ENCODE assay signal across 8 cellular contexts in genomic region chr17:1730345-1731193, GRCh38. TPM values are rescaled to one million over a fixed set of nuclear protein-coding genes. Genes with fewer than 3 reads are reported as not detected.
DNase-seq lines count a peak whose midpoint lies in the region; ATAC-seq and TF ChIP-seq lines count a peak whose summit lies in the region.

No MANE protein-coding gene starts in this region.

- peaks cover 0 to 53% (median 17%) of the 10 kb centered on the region in 9 donors for H3K4me1 ChIP-seq in heart right ventricle

- no peak overlapping the region for H3K27ac Mint-ChIP-seq in activated naive CD8-positive, alpha-beta T cell treated with anti-CD3 and anti-CD28 coated beads, Interleukin-2, amount 50 U/mL, for 24 hours

- H3K4me3 ChIP-seq in heart right ventricle (peak overlapping the region in 8 of 10 donors; percentile 4 to 36 (median 26)), skeletal muscle cell (ENCODE audit: low read depth, low read length) (no peak overlapping the region)

- peaks cover 0 to 96% (median 12%) of the 10 kb centered on the region in 9 donors for H3K36me3 ChIP-seq in heart right ventricle

- intact Hi-C loops in heart right ventricle (cut with DNase I): loop anchor here in 1 of 10 donors (10.0 kb wide), 1 partner anchor 134 kb away; no protein-coding TSS in a partner anchor

- H3K27ac ChIP-seq in heart right ventricle: peak overlapping the region; percentile 51 to 93 (median 88)

- H3K4me1 Mint-ChIP-seq in activated naive CD8-positive, alpha-beta T cell treated with anti-CD3 and anti-CD28 coated beads, Interleukin-2, amount 50 U/mL, for 24 hours: peaks cover 10% of the 10 kb centered on the region

- H3K9me3 Mint-ChIP-seq in activated naive CD8-positive, alpha-beta T cell treated with anti-CD3 and anti-CD28 coated beads, Interleukin-2, amount 50 U/mL, for 24 hours: no peaks in the 10 kb centered on the region

- H3K9me3 ChIP-seq in heart right ventricle: no peaks in the 10 kb centered on the region

- H3K36me3 Mint-ChIP-seq in activated naive CD8-positive, alpha-beta T cell treated with anti-CD3 and anti-CD28 coated beads, Interleukin-2, amount 50 U/mL, for 24 hours (ENCODE audit: low read depth): peaks cover 5% of the 10 kb centered on the region

- no peaks in the 10 kb centered on the region for H3K27me3 ChIP-seq in heart right ventricle

- peak; percentile 94 for DNase-seq in ELR (ENCODE audit: low read depth)
- no peak for DNase-seq in activated naive CD8-positive, alpha-beta T cell treated with anti-CD3 and anti-CD28 coated beads, Interleukin-2, amount 50 U/mL, for 24 hours
- peak; percentile 86 to 88 for DNase-seq in heart right ventricle
- peak; percentile 81 for DNase-seq in skeletal muscle cell (ENCODE audit: low read depth)
- no peak for DNase-seq in occipital lobe (lab: John Stamatoyannopoulos, UW)
- no peak for DNase-seq in stimulated activated naive CD4-positive, alpha-beta T cell (lab: John Stamatoyannopoulos, UW)
- no peak for DNase-seq in NCI-H526 treated with DMSO at 0.1 percent for 48 hours (lab: John Stamatoyannopoulos, UW)

- peak; percentile 15 for ATAC-seq in activated naive CD8-positive, alpha-beta T cell treated with anti-CD3 and anti-CD28 coated beads, Interleukin-2, amount 50 U/mL, for 24 hours
- ATAC-seq in heart right ventricle (peak; percentile 59 to 88 (median 84)), HG03571 (IDR thresholded peaks at IDR 0.05; ENCODE audit: unreplicated experiment) (no peak)

- H3K4me3 Mint-ChIP-seq in activated naive CD8-positive, alpha-beta T cell treated with anti-CD3 and anti-CD28 coated beads, Interleukin-2, amount 50 U/mL, for 24 hours: no peak overlapping the region

- H3K27me3 Mint-ChIP-seq in activated naive CD8-positive, alpha-beta T cell treated with anti-CD3 and anti-CD28 coated beads, Interleukin-2, amount 50 U/mL, for 24 hours: no peaks in the 10 kb centered on the region

- no peak for TF ChIP-seq CTCF in heart right ventricle (IDR thresholded peaks at IDR 0.05)

- 73 to 75% methylated on average over 40 of the region's 40 CpGs for WGBS in heart right ventricle, 2 donors

RNA-seq across cellular contexts. Expression of gene WDR81, which starts 6.1 kb away (rescaled TPM):
- total RNA-seq in heart right ventricle (10 to 100 TPM in 4 of 10 donors, 1 to 10 TPM in 6; 7.7 to 16.9 (median 9.2) TPM), occipital lobe (10.8 TPM)
- 10 to 100 TPM in 1 of 2 donors, 1 to 10 TPM in 1; 8.5 to 14.9 TPM for polyA plus RNA-seq in heart right ventricle

RNA-seq across cellular contexts. Expression of gene SERPINF2, which starts 12.1 kb away (rescaled TPM):
- total RNA-seq in heart right ventricle (1 to 10 TPM in 3 of 10 donors, under 1 TPM in 5, not detected in 2; 0.18 to 1.3 (median 0.41) TPM), occipital lobe (0.16 TPM)
- 1 to 10 TPM; 2.0 to 2.8 TPM for polyA plus RNA-seq in heart right ventricle

RNA-seq across cellular contexts. Expression of gene TLCD2, which starts 20.4 kb away (rescaled TPM):
- total RNA-seq in heart right ventricle (1 to 10 TPM in 9 of 10 donors, under 1 TPM in 1; 0.96 to 6.0 (median 1.9) TPM), occipital lobe (0.47 TPM)
- polyA plus RNA-seq in heart right ventricle: 1 to 10 TPM; 1.6 to 3.2 TPM

RNA-seq across cellular contexts. Expression of gene SERPINF1, which starts 31.3 kb away (rescaled TPM):
- total RNA-seq in heart right ventricle (100 to 1,000 TPM in 4 of 10 donors, 10 to 100 TPM in 6; 26.2 to 185 (median 89.1) TPM), occipital lobe (5.8 TPM)
- polyA plus RNA-seq in heart right ventricle: 100 to 1,000 TPM; 181 to 247 TPM

RNA-seq across cellular contexts. Expression of gene PRPF8, which starts 45.9 kb away (rescaled TPM):
- 100 to 1,000 TPM; 137 to 205 (median 179) TPM for total RNA-seq in heart right ventricle
- polyA plus RNA-seq in heart right ventricle: 100 to 1,000 TPM in 1 of 2 donors, 10 to 100 TPM in 1; 79.1 to 107 TPM
- 71.1 TPM for total RNA-seq in occipital lobe

Comparison
In these comparisons a context has a peak if more than half of its experiments do, and no peak if none do; other contexts are left out.
1. DNase-seq: peak in ELR (single experiment), heart right ventricle (2 of 2) and skeletal muscle cell (single experiment); none in activated naive CD8-positive, alpha-beta T cell treated with anti-CD3 and anti-CD28 coated beads, Interleukin-2, amount 50 U/mL, for 24 hours (single experiment), occipital lobe (single experiment), stimulated activated naive CD4-positive, alpha-beta T cell (0 of 6) and NCI-H526 treated with DMSO at 0.1 percent for 48 hours (single experiment).